ENCODE assay signal across 10 cellular contexts in genomic region chr1:6922096-6922931, GRCh38.
DNase-seq lines count a peak whose midpoint lies in the region; ATAC-seq and TF ChIP-seq lines count a peak whose summit lies in the region.
"Had no signal": no experiment of that assay in that cellular context is flagged by ENCODE, and none has a peak within 500 bp of the region (broad histone marks: within the 10 kb centered on the region; RNA-seq: fewer than 3 reads in every experiment).

No MANE protein-coding gene starts in this region.

- no peak for ATAC-seq in HG03025 (IDR thresholded peaks at IDR 0.05; ENCODE audit: low FRiP score, unreplicated experiment)
- ATAC-seq: stimulated activated memory B cell treated with anti-CD40 and anti-IgM and Interleukin-4, amounts not matched to agents 10 μg/mL and 1 μg/mL and 100 μg/mL, for 72 hours had no signal

- H3K4me3 Mint-ChIP-seq in activated naive CD4-positive, alpha-beta T cell treated with anti-CD3 and anti-CD28 coated beads, Interleukin-2, amount 10 ng/mL, durations not matched to agents 7 days and 5 days, result no peak overlapping the region
- H3K4me3 Mint-ChIP-seq: CD4-positive, alpha-beta memory T cell; stimulated activated memory B cell treated with anti-CD40 and anti-IgM and Interleukin-4, amounts not matched to agents 10 μg/mL and 1 μg/mL and 100 μg/mL, for 72 hours had no signal

- no peak overlapping the region for H3K4me3 ChIP-seq in AG09309 (ENCODE audit: control insufficient read depth, low read depth, low read length)

- TF ChIP-seq CTCF in AG09309 (IDR thresholded peaks at IDR 0.05; ENCODE audit: control insufficient read depth, insufficient read depth, low read depth, low read length, missing control alignments) (no peak), GM13976 (IDR thresholded peaks at IDR 0.05; ENCODE audit: borderline replicate concordance, control extremely low read depth, extremely low read depth, insufficient read depth, missing control alignments) (no peak)

- peaks cover 36% of the 10 kb centered on the region for H3K27me3 Mint-ChIP-seq in activated naive CD4-positive, alpha-beta T cell treated with anti-CD3 and anti-CD28 coated beads, Interleukin-2, amount 10 ng/mL, durations not matched to agents 7 days and 5 days

- H3K27ac Mint-ChIP-seq in activated naive CD4-positive, alpha-beta T cell treated with anti-CD3 and anti-CD28 coated beads, Interleukin-2, amount 10 ng/mL, durations not matched to agents 7 days and 5 days, result no peak overlapping the region
- H3K27ac Mint-ChIP-seq: CD4-positive, alpha-beta memory T cell; stimulated activated memory B cell treated with anti-CD40 and anti-IgM and Interleukin-4, amounts not matched to agents 10 μg/mL and 1 μg/mL and 100 μg/mL, for 72 hours had no signal

- in situ Hi-C loops in GM13976 (cut with MboI; ENCODE audit: low sequenced_read_pairs, unreplicated experiment), result no loop called here

- H3K36me3 Mint-ChIP-seq in activated naive CD4-positive, alpha-beta T cell treated with anti-CD3 and anti-CD28 coated beads, Interleukin-2, amount 10 ng/mL, durations not matched to agents 7 days and 5 days, result no peaks in the 10 kb centered on the region
- H3K36me3 Mint-ChIP-seq: CD4-positive, alpha-beta memory T cell; stimulated activated memory B cell treated with anti-CD40 and anti-IgM and Interleukin-4, amounts not matched to agents 10 μg/mL and 1 μg/mL and 100 μg/mL, for 72 hours had no signal

- H3K9me3 Mint-ChIP-seq in activated naive CD4-positive, alpha-beta T cell treated with anti-CD3 and anti-CD28 coated beads, Interleukin-2, amount 10 ng/mL, durations not matched to agents 7 days and 5 days, result no peaks in the 10 kb centered on the region

- H3K4me1 Mint-ChIP-seq in activated naive CD4-positive, alpha-beta T cell treated with anti-CD3 and anti-CD28 coated beads, Interleukin-2, amount 10 ng/mL, durations not matched to agents 7 days and 5 days, result no peaks in the 10 kb centered on the region
- H3K4me1 Mint-ChIP-seq: CD4-positive, alpha-beta memory T cell had no signal

- CTCF ChIA-PET in activated naive CD4-positive, alpha-beta T cell treated with anti-CD3 and anti-CD28 coated beads, Interleukin-2, amount 10 ng/mL, durations not matched to agents 7 days and 5 days (lab: Charles Lee), result no interaction called here

- peak; percentile 78 for DNase-seq in AG09309 (ENCODE audit: low read depth)
- DNase-seq in NCI-H187 (lab: John Stamatoyannopoulos, UW), result peak; percentile 84 to 91
- peak; percentile 74 for DNase-seq in dedifferentiated amniotic fluid mesenchymal stem cell (ENCODE audit: extremely low spot score)
- DNase-seq in midbrain (lab: John Stamatoyannopoulos, UW), result peak; percentile 47
- DNase-seq in NOMO-1 treated with DMSO at 0.1 percent for 48 hours (lab: John Stamatoyannopoulos, UW; ENCODE audit: unreplicated experiment), result no peak
- DNase-seq in activated naive CD4-positive, alpha-beta T cell treated with anti-CD3 and anti-CD28 coated beads, Interleukin-2, amount 10 ng/mL, durations not matched to agents 7 days and 5 days, result no peak
- no peak for DNase-seq in GM13976 (ENCODE audit: low spot score)
- DNase-seq: CD4-positive, alpha-beta memory T cell had no signal

Comparison
In these comparisons a context has a peak if more than half of its experiments do, and no peak if none do; other contexts are left out.
1. DNase-seq: peak in AG09309 (single experiment), NCI-H187 (2 of 2), dedifferentiated amniotic fluid mesenchymal stem cell (single experiment) and midbrain (single experiment); none in NOMO-1 treated with DMSO at 0.1 percent for 48 hours (single experiment), activated naive CD4-positive, alpha-beta T cell treated with anti-CD3 and anti-CD28 coated beads, Interleukin-2, amount 10 ng/mL, durations not matched to agents 7 days and 5 days (single experiment) and GM13976 (single experiment).